Comparison of ENCODE assay signal across 8 cellular contexts in genomic region chr6:131627724-131628682, GRCh38. TPM values are rescaled to one million over a fixed set of nuclear protein-coding genes. Genes with fewer than 3 reads are reported as not detected.
A peak's percentile ranks its signal among the peaks of the same experiment; 100 is the strongest.
DNase-seq lines count a peak whose midpoint lies in the region; TF ChIP-seq lines count a peak whose summit lies in the region.

TSS of gene MED23 (minus strand) at chr6:131628242. CDS start at chr6:131628049, 193 bp downstream.

- WGBS in stomach, 5 donors = 0 to 1% (median 0%) methylated on average over 38 to 53 of the region's 53 CpGs

- peak; percentile 100 for TF ChIP-seq CTCF in neural cell (IDR thresholded peaks at IDR 0.05; ENCODE audit: poor library complexity, severe bottlenecking)
- TF ChIP-seq CTCF in stomach (IDR thresholded peaks at IDR 0.05) = peak in 6 of 7 experiments; percentile 4 to 96 (median 90)

- H3F3A ChIP-seq in neural cell (ENCODE audit: insufficient read depth, low read length, poor library complexity, severe bottlenecking) = no peaks in the 10 kb centered on the region

- TF ChIP-seq RAD21 in neural cell (conservative IDR thresholded peaks at IDR 0.05) = peak; percentile 91

- TF ChIP-seq EP300 in neural cell (conservative IDR thresholded peaks at IDR 0.05; ENCODE audit: poor library complexity, severe bottlenecking) (peak; percentile 80), stomach (IDR thresholded peaks at IDR 0.05) (no peak)

- DNase-seq in GDM1 (lab: John Stamatoyannopoulos, UW) (peak; percentile 90), HAP-1 (ENCODE audit: low spot score in 2 of 2) (peak; percentile 85 to 96), MG63 (peak; percentile 92), SHP77 treated with DMSO at 0.1 percent for 48 hours (lab: John Stamatoyannopoulos, UW) (peak; percentile 92), activated gamma-delta T cell (lab: John Stamatoyannopoulos, UW) (peak; percentile 85), fibroblast of the conjunctiva (ENCODE audit: low read depth) (peak; percentile 88), stomach (peak; percentile 97)

- intact Hi-C loops in stomach (cut with DNase I; ENCODE audit: low total_unique reads) = no loop called here

- peak within 1 kb of the TSS; percentile 86 for H3K4me2 ChIP-seq in neural cell (ENCODE audit: low read length)

- TF ChIP-seq POLR2A in stomach (IDR thresholded peaks at IDR 0.05) = no peak

- in situ Hi-C loops in HAP-1 (cut with MboI; ENCODE audit: low sequenced_read_pairs) = no loop called here

- peak within 1 kb of the TSS; percentile 85 for H2AFZ ChIP-seq in neural cell (ENCODE audit: low read depth, low read length)

- H3K27ac ChIP-seq in neural cell (ENCODE audit: low read length) = peak within 1 kb of the TSS; percentile 80
- peak within 1 kb of the TSS; percentile 79 to 87 (median 85) for H3K27ac ChIP-seq in stomach

- H3K9me3 ChIP-seq in HAP-1 (no peaks in the 10 kb centered on the region), MG63 (no peaks in the 10 kb centered on the region), neural cell (ENCODE audit: low read length) (no peaks in the 10 kb centered on the region), stomach (no peaks in the 10 kb centered on the region)

- peaks cover 12% of the 10 kb centered on the region for H3K79me2 ChIP-seq in neural cell (replicated peaks; ENCODE audit: insufficient read depth, low read length)

- peak within 1 kb of the TSS; percentile 80 for H3K4me3 ChIP-seq in HAP-1
- peak within 1 kb of the TSS; percentile 86 for H3K4me3 ChIP-seq in MG63
- H3K4me3 ChIP-seq in neural cell (ENCODE audit: low read length) = peak within 1 kb of the TSS; percentile 83
- H3K4me3 ChIP-seq in stomach = peak within 1 kb of the TSS; percentile 67 to 85 (median 75)

- H3K9ac ChIP-seq in neural cell (ENCODE audit: low read length) = peak within 1 kb of the TSS; percentile 91

- no peaks in the 10 kb centered on the region for H3K9me2 ChIP-seq in neural cell (ENCODE audit: insufficient read depth, low read length)

- H3K36me3 ChIP-seq in HAP-1 (replicated peaks) (peaks cover 19% of the 10 kb centered on the region), MG63 (peaks cover 22% of the 10 kb centered on the region), neural cell (ENCODE audit: insufficient read depth, low read length) (peaks cover 7% of the 10 kb centered on the region), stomach (peaks cover 14 to 31% (median 29%) of the 10 kb centered on the region in 4 donors)

- H3K27me3 ChIP-seq in HAP-1 (ENCODE audit: low read depth) (peaks cover 3% of the 10 kb centered on the region; the same call in 1 of the 2 replicates), MG63 (no peaks in the 10 kb centered on the region), neural cell (ENCODE audit: insufficient read depth, low read depth, low read length) (no peaks in the 10 kb centered on the region), stomach (no peaks in the 10 kb centered on the region)

- H3K4me1 ChIP-seq in HAP-1 (peaks cover 4% of the 10 kb centered on the region), stomach (peaks cover 10 to 39% (median 26%) of the 10 kb centered on the region in 4 donors)

- H4K20me1 ChIP-seq in neural cell (ENCODE audit: insufficient read depth) = no peaks in the 10 kb centered on the region

TF ChIP-seq in neural cell, 6 proteins besides CTCF, POLR2A, EP300 and RAD21:
- no peak for TF ChIP-seq EZH2 (IDR thresholded peaks at IDR 0.05; ENCODE audit: borderline replicate concordance, insufficient read depth, low read length, poor library complexity, severe bottlenecking)
- peak; percentile 84 for TF ChIP-seq REST (IDR thresholded peaks at IDR 0.05; ENCODE audit: borderline replicate concordance)
- peak; percentile 88 for TF ChIP-seq POLR2AphosphoS5 (IDR thresholded peaks at IDR 0.05)
- TF ChIP-seq TAF1 (IDR thresholded peaks at IDR 0.05; ENCODE audit: low read depth) = peak; percentile 89
- TF ChIP-seq MXI1 (conservative IDR thresholded peaks at IDR 0.05; ENCODE audit: poor library complexity, severe bottlenecking) = peak; percentile 83
- peak; percentile 98 for TF ChIP-seq SMC3 (conservative IDR thresholded peaks at IDR 0.05; ENCODE audit: poor library complexity)

RNA-seq across cellular contexts. Expression of gene MED23, which starts in this region (rescaled TPM):
- 11.3 and 19.0 TPM in 2 replicates for total RNA-seq in MG63 (2014; rRNA removed; shearing (Covaris generic); ENCODE audit: low replicate concordance)
- 77.9 and 104 TPM in 2 replicates for polyA plus RNA-seq in neural cell
- polyA minus RNA-seq in neural cell = 103 and 104 TPM in 2 replicates
- 100 to 1,000 TPM in 1 of 5 donors, 10 to 100 TPM in 4; 12.1 to 107 (median 21.6) TPM for total RNA-seq in stomach
- 10 to 100 TPM in 1 of 3 donors, 1 to 10 TPM in 2; 4.0 to 13.0 (median 6.6) TPM for polyA plus RNA-seq in stomach

Comparison
In these comparisons a context has a peak if more than half of its experiments do, and no peak if none do; other contexts are left out.
1. Peak in every context shown above with its lines: DNase-seq, H3K4me3 ChIP-seq and H3K27ac ChIP-seq.